31 cellular contexts compared by ENCODE assay signal in the genomic region with DNA sequence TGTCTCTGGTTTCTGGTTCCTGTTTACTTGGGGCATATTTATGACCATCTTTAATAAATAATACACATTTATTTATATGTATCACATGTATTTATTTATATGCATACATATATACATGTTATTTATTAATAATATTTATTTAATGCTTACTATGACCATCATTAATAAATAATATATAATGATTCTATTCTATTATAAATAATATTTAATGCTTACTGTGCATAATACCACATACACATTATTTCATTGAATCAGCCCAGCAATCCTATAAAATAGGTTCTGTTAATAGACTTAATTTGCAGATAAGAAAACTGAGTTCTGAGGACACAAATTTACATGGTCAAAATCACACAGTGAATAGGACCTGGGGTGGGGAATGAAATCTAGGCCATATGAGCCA. TPM values are rescaled to one million over a fixed set of nuclear protein-coding genes. Genes with fewer than 3 reads are reported as not detected.
DNase-seq lines count a peak whose midpoint lies in the region; ATAC-seq, FAIRE-seq and TF ChIP-seq lines count a peak whose summit lies in the region.
"Had no signal": no experiment of that assay in that cellular context is flagged by ENCODE, and none has a peak within 500 bp of the region (broad histone marks: within the 10 kb centered on the region; RNA-seq: fewer than 3 reads in every experiment).

No MANE protein-coding gene starts in this region.

- H3K4ac ChIP-seq in IMR-90 (ENCODE audit: low read depth, low read length) = no peak overlapping the region

- H3K56ac ChIP-seq in IMR-90 (ENCODE audit: extremely low read depth, insufficient read depth, low read length) = no peak overlapping the region

- 0 out of 2 replicates have a peak overlapping the region, but pooled peaks have one; percentile 29 for H3K14ac ChIP-seq in IMR-90 (replicated peaks; ENCODE audit: low read depth, low read length)

- H3K9me1 ChIP-seq in IMR-90 (ENCODE audit: insufficient read depth, low read length) = no peaks in the 10 kb centered on the region; the same call in 1 of the 2 replicates

- peak overlapping the region; percentile 10; the same call in 1 of the 3 replicates for H2BK15ac ChIP-seq in IMR-90 (ENCODE audit: low read depth, low read length)

- H3K23ac ChIP-seq in IMR-90 (ENCODE audit: low read depth, low read length) = no peak overlapping the region

- TF ChIP-seq POLR2A in IMR-90 (IDR thresholded peaks at IDR 0.05; ENCODE audit: low read depth, low read length) = no peak
- no peak for TF ChIP-seq POLR2A in gastrocnemius medialis (IDR thresholded peaks at IDR 0.05)

- FAIRE-seq in colon (lab: Jason Lieb, UNC) (peak; percentile 31), pancreas (lab: Jason Lieb, UNC) (peak; percentile 63)
- FAIRE-seq: A204.1, GM12878, GM12892, GM18507, GM19239 had no signal

- intact Hi-C loops in IMR-90 (cut with micrococcal nuclease) = no loop called here
- intact Hi-C loops in pancreas (cut with DNase I) = no loop called here
- intact Hi-C loops in gastrocnemius medialis (cut with DNase I; ENCODE audit: low total_unique reads) = no loop called here

- no peaks in the 10 kb centered on the region for H3K4me1 Mint-ChIP-seq in WTC11
- H3K4me1 Mint-ChIP-seq: CD14-positive monocyte; CD4-positive, CD25-positive, alpha-beta regulatory T cell; CD8-positive, alpha-beta memory T cell had no signal

- peak overlapping the region; percentile 25; the same call in 1 of the 2 replicates for H2BK20ac ChIP-seq in IMR-90 (ENCODE audit: low read depth, low read length)

- no peak for DNase-seq in IMR-90
- DNase-seq in WTC11 (ENCODE audit: low spot score) = no peak
- no peak for DNase-seq in pancreas
- DNase-seq in stimulated activated CD4-positive, alpha-beta T cell treated with anti-CD3 and anti-CD28 coated beads, Interleukin-4, amount 100 ng/mL, for 24 hours = no peak
- no peak for DNase-seq in gastrocnemius medialis
- DNase-seq: 8988T; ACHN; BE2C; C1 segment of cervical spinal cord; CD4-positive, alpha-beta memory T cell; CD4-positive, CD25-positive, alpha-beta regulatory T cell; CD8-positive, alpha-beta memory T cell; COR-L47; DMS 273 treated with DMSO at 0.1 percent for 48 hours; DMS153; DMS53; DMS79; DND-41; EL; GDM1 had no signal

- H3K27ac Mint-ChIP-seq in WTC11 = no peak overlapping the region
- H3K27ac Mint-ChIP-seq: CD14-positive monocyte; CD4-positive, alpha-beta memory T cell; CD4-positive, CD25-positive, alpha-beta regulatory T cell; CD8-positive, alpha-beta memory T cell had no signal

- no peaks in the 10 kb centered on the region for H3K9me3 ChIP-seq in IMR-90 (ENCODE audit: control insufficient read depth, insufficient read depth, low read length)
- no peaks in the 10 kb centered on the region for H3K9me3 ChIP-seq in pancreas
- no peaks in the 10 kb centered on the region for H3K9me3 ChIP-seq in gastrocnemius medialis
- H3K9me3 ChIP-seq: BE2C, BLaER1 had no signal

- no peak for TF ChIP-seq CTCF in IMR-90 (conservative IDR thresholded peaks at IDR 0.05; ENCODE audit: low read depth, low read length)
- TF ChIP-seq CTCF in WTC11 (IDR thresholded peaks at IDR 0.05) = no peak
- no peak for TF ChIP-seq CTCF in pancreas (IDR thresholded peaks at IDR 0.05)
- no peak for TF ChIP-seq CTCF in gastrocnemius medialis (IDR thresholded peaks at IDR 0.05 in 4 of 5, conservative IDR thresholded peaks at IDR 0.05 in 1 of 5)

- CTCF ChIA-PET in IMR-90 (lab: Yijun Ruan, JAX) = no interaction called here
- CTCF ChIA-PET in WTC11 (lab: Charles Lee) = interaction anchor here (0.6 to 0.8 kb wide), 2 partner anchors 11 to 41 kb away, joined by 4 to 10 read pairs; no protein-coding TSS in a partner anchor

- no peak overlapping the region for H2AK9ac ChIP-seq in IMR-90 (replicated peaks; ENCODE audit: low read depth, low read length, poor library complexity)

- H4K91ac ChIP-seq in IMR-90 (ENCODE audit: insufficient read depth, low read depth, low read length) = no peak overlapping the region

- in situ Hi-C loops in IMR-90 (cut with MboI; ENCODE audit: low sequenced_read_pairs) (no loop called here), gastrocnemius medialis (cut with MboI; ENCODE audit: low sequenced_read_pairs in 4 of 4) (no loop called here)

- dilution Hi-C loops in IMR-90 (cut with HindIII; ENCODE audit: low sequenced_read_pairs, unreplicated experiment) = no loop called here

- H2BK120ac ChIP-seq in IMR-90 (ENCODE audit: low read depth, low read length) = no peak overlapping the region

- H3K9ac ChIP-seq in IMR-90 (ENCODE audit: low read depth, low read length) = no peak overlapping the region
- H3K9ac ChIP-seq: BLaER1 had no signal

- H3K27me3 Mint-ChIP-seq in WTC11 (ENCODE audit: low read depth) = no peaks in the 10 kb centered on the region
- H3K27me3 Mint-ChIP-seq: CD8-positive, alpha-beta memory T cell had no signal

- POLR2A ChIA-PET in IMR-90 (lab: Charles Lee; ENCODE audit: unreplicated experiment) = no interaction called here
- POLR2A ChIA-PET in WTC11 (lab: Charles Lee) = no interaction called here

- H2AK5ac ChIP-seq in IMR-90 (ENCODE audit: low read depth, low read length) = no peak overlapping the region

- H2AFZ ChIP-seq in IMR-90 (replicated peaks; ENCODE audit: low read length, poor library complexity) = no peak overlapping the region

- H4K8ac ChIP-seq in IMR-90 (ENCODE audit: low read depth in 2 of 2, low read length in 2 of 2) = no peak overlapping the region

- H2BK5ac ChIP-seq in IMR-90 (ENCODE audit: low read depth, low read length, poor library complexity, severe bottlenecking) = no peak overlapping the region

- H3K4me3 ChIP-seq in IMR-90 (ENCODE audit: insufficient read depth, low read depth, low read length) (no peak overlapping the region), pancreas (no peak overlapping the region), gastrocnemius medialis (no peak overlapping the region)
- H3K4me3 ChIP-seq: BLaER1, GM12878 had no signal

- no peaks in the 10 kb centered on the region for H3K9me3 Mint-ChIP-seq in WTC11

- H3K36me3 ChIP-seq in IMR-90 (ENCODE audit: control insufficient read depth, insufficient read depth, low read length) (no peaks in the 10 kb centered on the region), pancreas (no peaks in the 10 kb centered on the region), gastrocnemius medialis (no peaks in the 10 kb centered on the region)
- H3K36me3 ChIP-seq: BE2C, BLaER1 had no signal

- no peak overlapping the region for H4K5ac ChIP-seq in IMR-90 (ENCODE audit: low read depth, low read length)

- H3K4me1 ChIP-seq in IMR-90 (ENCODE audit: control insufficient read depth, insufficient read depth, low read length) = peaks cover 10% of the 10 kb centered on the region
- H3K4me1 ChIP-seq in pancreas = peaks cover 0 to 9% (median 0%) of the 10 kb centered on the region in 3 donors
- H3K4me1 ChIP-seq in gastrocnemius medialis = peaks cover 15 to 28% of the 10 kb centered on the region in 2 donors
- H3K4me1 ChIP-seq: BE2C, BLaER1 had no signal

- H3K4me3 Mint-ChIP-seq in WTC11 = no peak overlapping the region
- H3K4me3 Mint-ChIP-seq: CD14-positive monocyte; CD4-positive, alpha-beta memory T cell; CD4-positive, CD25-positive, alpha-beta regulatory T cell; CD8-positive, alpha-beta memory T cell had no signal

- TF ChIP-seq RAD21 in IMR-90 (IDR thresholded peaks at IDR 0.05; ENCODE audit: low read length) = no peak

- H3K79me1 ChIP-seq in IMR-90 (ENCODE audit: low read depth in 1 of 2, low read length in 2 of 2) = no peaks in the 10 kb centered on the region

- BruUV-seq in IMR-90 (replicated peaks; lab: Mats Ljungman, UMichigan) = no TSS peak

- ATAC-seq in IMR-90 (ENCODE audit: low read depth) = no peak
- no peak for ATAC-seq in WTC11
- ATAC-seq in pancreas = no peak
- ATAC-seq in GM18867 (IDR thresholded peaks at IDR 0.05; ENCODE audit: unreplicated experiment) = no peak
- ATAC-seq in gastrocnemius medialis = no peak
- ATAC-seq: GM12878 had no signal

- H3K27me3 ChIP-seq in IMR-90 (ENCODE audit: control insufficient read depth, insufficient read depth, low read length) = no peaks in the 10 kb centered on the region
- no peaks in the 10 kb centered on the region for H3K27me3 ChIP-seq in pancreas
- H3K27me3 ChIP-seq in gastrocnemius medialis = no peaks in the 10 kb centered on the region
- H3K27me3 ChIP-seq: BE2C, BLaER1 had no signal

- H3K4me2 ChIP-seq in IMR-90 (ENCODE audit: low read depth, low read length) = no peak overlapping the region
- H3K4me2 ChIP-seq: BLaER1 had no signal

- H3K36me3 Mint-ChIP-seq in WTC11 = no peaks in the 10 kb centered on the region
- H3K36me3 Mint-ChIP-seq: CD14-positive monocyte; CD4-positive, alpha-beta memory T cell; CD4-positive, CD25-positive, alpha-beta regulatory T cell; CD8-positive, alpha-beta memory T cell had no signal

- H3K27ac ChIP-seq in IMR-90 (ENCODE audit: insufficient read depth, low read length) = no peak overlapping the region
- no peak overlapping the region for H3K27ac ChIP-seq in pancreas
- no peak overlapping the region for H3K27ac ChIP-seq in gastrocnemius medialis
- H3K27ac ChIP-seq: BLaER1 had no signal

- no peak overlapping the region for H3K18ac ChIP-seq in IMR-90 (ENCODE audit: low read depth, low read length)

- no peaks in the 10 kb centered on the region for H4K20me1 ChIP-seq in IMR-90 (ENCODE audit: insufficient read depth, low read length)
- H4K20me1 ChIP-seq: BLaER1 had no signal

TF ChIP-seq in IMR-90, 13 proteins besides CTCF, POLR2A, EP300 and RAD21:
- TF ChIP-seq RCOR1 (IDR thresholded peaks at IDR 0.05; ENCODE audit: insufficient replicate concordance, low read length) (no peak), BHLHE40 (IDR thresholded peaks at IDR 0.05; ENCODE audit: low read depth, low read length) (no peak), MAFK (IDR thresholded peaks at IDR 0.05; ENCODE audit: low read depth, low read length) (peak; percentile 52)

TF ChIP-seq in WTC11, 78 proteins besides CTCF, POLR2A, EP300 and RAD21:
- TF ChIP-seq HMGA2 (CRISPR knock-in tag; IDR thresholded peaks at IDR 0.05) = peak; percentile 84
- TF ChIP-seq, protein P1, sequence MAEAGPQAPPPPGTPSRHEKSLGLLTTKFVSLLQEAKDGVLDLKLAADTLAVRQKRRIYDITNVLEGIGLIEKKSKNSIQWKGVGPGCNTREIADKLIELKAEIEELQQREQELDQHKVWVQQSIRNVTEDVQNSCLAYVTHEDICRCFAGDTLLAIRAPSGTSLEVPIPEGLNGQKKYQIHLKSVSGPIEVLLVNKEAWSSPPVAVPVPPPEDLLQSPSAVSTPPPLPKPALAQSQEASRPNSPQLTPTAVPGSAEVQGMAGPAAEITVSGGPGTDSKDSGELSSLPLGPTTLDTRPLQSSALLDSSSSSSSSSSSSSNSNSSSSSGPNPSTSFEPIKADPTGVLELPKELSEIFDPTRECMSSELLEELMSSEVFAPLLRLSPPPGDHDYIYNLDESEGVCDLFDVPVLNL (CRISPR knock-in tag; IDR thresholded peaks at IDR 0.05; ENCODE audit: borderline replicate concordance, low read depth) = no peak
TF ChIP-seq in WTC11: peak in this region for 1.

RNA-seq across cellular contexts. Expression of gene ACTBL2, which starts 24.2 kb away (rescaled TPM):
- total RNA-seq in IMR-90 (2012; rRNA removed) = 1.6 and 1.7 TPM in 2 replicates
- polyA plus RNA-seq in IMR-90 (2012; rRNA removed) = 0.29 and 0.52 TPM in 2 replicates
- 0.33 and 0.35 TPM in 2 replicates for polyA plus RNA-seq in IMR-90 (2012; cell fraction: cytosol; rRNA removed)
- polyA plus RNA-seq in IMR-90 (2012; cell fraction: nucleus; rRNA removed; ENCODE audit: low replicate concordance) = 0.61 and 1.3 TPM in 2 replicates
- total RNA-seq in WTC11 (2021) = not detected in 3 replicates
- under 1 TPM in 3 of 6 donors, not detected in 3; 0.06 to 0.37 (median 0.12) TPM for total RNA-seq in pancreas
- not detected for polyA plus RNA-seq in pancreas
- total RNA-seq in gastrocnemius medialis = not detected
- total RNA-seq: A673; CD4-positive, alpha-beta memory T cell; CD4-positive, CD25-positive, alpha-beta regulatory T cell; CD8-positive, alpha-beta memory T cell; G401 had no signal
- polyA plus RNA-seq: CD14-positive monocyte; CD4-positive, alpha-beta memory T cell; CD4-positive, CD25-positive, alpha-beta regulatory T cell; CD8-positive, alpha-beta memory T cell had no signal
